ENCODE assay signal across 1 cellular context in the genomic region with DNA sequence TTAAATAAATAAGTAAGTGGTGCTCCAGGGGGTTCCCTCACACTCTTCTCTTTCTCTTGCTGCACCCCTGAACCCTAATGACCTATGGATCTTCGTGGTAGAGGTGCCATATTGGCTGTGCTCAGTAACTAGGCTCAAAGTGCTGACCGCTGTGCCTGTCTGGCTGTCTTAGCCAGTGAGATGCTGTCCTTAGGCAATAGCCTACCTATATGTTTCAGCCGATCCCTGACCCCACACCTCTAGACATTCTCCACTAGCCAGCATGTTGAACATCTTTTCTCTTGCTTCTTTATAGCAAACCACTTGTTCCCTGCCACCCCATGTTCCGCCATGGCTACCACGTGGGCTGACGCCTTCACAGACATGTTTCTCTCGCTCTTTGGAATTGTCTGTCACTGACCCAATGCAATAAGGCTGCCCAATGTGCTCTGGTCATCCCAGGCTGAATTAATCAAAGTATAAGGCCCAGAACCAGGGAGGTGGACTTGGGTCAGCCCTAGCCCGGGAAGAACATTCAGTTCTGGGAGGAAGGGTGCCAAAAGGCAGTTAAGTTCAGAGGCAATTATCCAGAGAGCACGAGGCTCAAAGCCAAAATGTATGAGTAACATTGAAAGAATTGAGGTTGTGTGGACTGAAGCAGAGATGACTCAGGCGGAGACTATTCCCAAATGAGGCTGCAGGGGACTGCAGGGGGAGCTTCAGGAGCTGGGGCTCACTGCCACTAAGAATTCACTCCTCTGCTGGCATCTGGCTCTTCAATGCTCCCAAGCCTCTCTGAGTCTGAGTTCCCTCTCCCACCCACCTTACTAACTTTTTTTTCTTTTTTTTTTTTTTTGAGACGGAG.
TF ChIP-seq lines count a peak whose summit lies in the region.

No MANE protein-coding gene starts in this region.

TF ChIP-seq in HEK293, 187 proteins besides CTCF, POLR2A, EP300 and RAD21 (continued from another document):
- TF ChIP-seq ZNF362 (tag by site-specific recombination; IDR thresholded peaks at IDR 0.05) = peak; percentile 14; the same call in 1 of the 2 replicates
- peak; percentile 77 for TF ChIP-seq GLIS1 (tag by site-specific recombination; IDR thresholded peaks at IDR 0.05)
- no peak for TF ChIP-seq ZBTB44 (tag by site-specific recombination; IDR thresholded peaks at IDR 0.05)
- no peak for TF ChIP-seq PRDM6 (tag by site-specific recombination; IDR thresholded peaks at IDR 0.05)
- TF ChIP-seq ZNF639 (tag by site-specific recombination; IDR thresholded peaks at IDR 0.05) = peak; percentile 57; the same call in 1 of the 2 replicates
- TF ChIP-seq, protein P1, sequence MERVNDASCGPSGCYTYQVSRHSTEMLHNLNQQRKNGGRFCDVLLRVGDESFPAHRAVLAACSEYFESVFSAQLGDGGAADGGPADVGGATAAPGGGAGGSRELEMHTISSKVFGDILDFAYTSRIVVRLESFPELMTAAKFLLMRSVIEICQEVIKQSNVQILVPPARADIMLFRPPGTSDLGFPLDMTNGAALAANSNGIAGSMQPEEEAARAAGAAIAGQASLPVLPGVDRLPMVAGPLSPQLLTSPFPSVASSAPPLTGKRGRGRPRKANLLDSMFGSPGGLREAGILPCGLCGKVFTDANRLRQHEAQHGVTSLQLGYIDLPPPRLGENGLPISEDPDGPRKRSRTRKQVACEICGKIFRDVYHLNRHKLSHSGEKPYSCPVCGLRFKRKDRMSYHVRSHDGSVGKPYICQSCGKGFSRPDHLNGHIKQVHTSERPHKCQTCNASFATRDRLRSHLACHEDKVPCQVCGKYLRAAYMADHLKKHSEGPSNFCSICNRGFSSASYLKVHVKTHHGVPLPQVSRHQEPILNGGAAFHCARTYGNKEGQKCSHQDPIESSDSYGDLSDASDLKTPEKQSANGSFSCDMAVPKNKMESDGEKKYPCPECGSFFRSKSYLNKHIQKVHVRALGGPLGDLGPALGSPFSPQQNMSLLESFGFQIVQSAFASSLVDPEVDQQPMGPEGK (tag by site-specific recombination; IDR thresholded peaks at IDR 0.05) = peak; percentile 52; the same call in 1 of the 2 replicates
- TF ChIP-seq ZNF10 (tag by site-specific recombination; IDR thresholded peaks at IDR 0.05) = peak; percentile 16; the same call in 1 of the 2 replicates
